20 cellular contexts compared by ENCODE assay signal in genomic region chr6:32146287-32146686, GRCh38. TPM values are rescaled to one million over a fixed set of nuclear protein-coding genes. Genes with fewer than 3 reads are reported as not detected.
DNase-seq lines count a peak whose midpoint lies in the region; TF ChIP-seq lines count a peak whose summit lies in the region.
"Had no signal": no experiment of that assay in that cellular context is flagged by ENCODE, and none has a peak within 500 bp of the region (broad histone marks: within the 10 kb centered on the region; RNA-seq: fewer than 3 reads in every experiment).

No MANE protein-coding gene starts in this region.

- peaks cover 3% of the 10 kb centered on the region for H3K36me3 Mint-ChIP-seq in mesothelial cell of epicardium
- peaks cover 2% of the 10 kb centered on the region for H3K36me3 Mint-ChIP-seq in activated CD4-positive, alpha-beta T cell treated with anti-CD3 and anti-CD28 coated beads, Interleukin-2, amount 10 ng/mL, durations not matched to agents 7 days and 5 days (ENCODE audit: low read depth)
- H3K36me3 Mint-ChIP-seq: activated naive CD4-positive, alpha-beta T cell treated with anti-CD3 and anti-CD28 coated beads, Interleukin-2, amount 10 ng/mL, durations not matched to agents 7 days and 5 days had no signal

- H3K4me3 Mint-ChIP-seq in mesothelial cell of epicardium, result no peak overlapping the region
- H3K4me3 Mint-ChIP-seq in activated CD4-positive, alpha-beta T cell treated with anti-CD3 and anti-CD28 coated beads, Interleukin-2, amount 10 ng/mL, durations not matched to agents 7 days and 5 days, result no peak overlapping the region
- H3K4me3 Mint-ChIP-seq: activated naive CD4-positive, alpha-beta T cell treated with anti-CD3 and anti-CD28 coated beads, Interleukin-2, amount 10 ng/mL, durations not matched to agents 7 days and 5 days had no signal

- no peak overlapping the region for H3K4me3 ChIP-seq in H7 (ENCODE audit: insufficient read depth, low read depth, low read length)
- H3K4me3 ChIP-seq: esophagus squamous epithelium, heart left ventricle, mucosa of descending colon, skin epidermis, testis had no signal

- no peak for TF ChIP-seq CTCF in mesothelial cell of epicardium (IDR thresholded peaks at IDR 0.05; ENCODE audit: unreplicated experiment)

- H3K36me3 ChIP-seq in H7 (replicated peaks; ENCODE audit: control insufficient read depth, insufficient read depth, low read length), result no peaks in the 10 kb centered on the region

- no peaks in the 10 kb centered on the region for H3K9me3 Mint-ChIP-seq in mesothelial cell of epicardium
- H3K9me3 Mint-ChIP-seq in activated CD4-positive, alpha-beta T cell treated with anti-CD3 and anti-CD28 coated beads, Interleukin-2, amount 10 ng/mL, durations not matched to agents 7 days and 5 days, result peaks cover 3% of the 10 kb centered on the region
- H3K9me3 Mint-ChIP-seq: activated naive CD4-positive, alpha-beta T cell treated with anti-CD3 and anti-CD28 coated beads, Interleukin-2, amount 10 ng/mL, durations not matched to agents 7 days and 5 days had no signal

- H3K27ac Mint-ChIP-seq in mesothelial cell of epicardium, result peak overlapping the region; percentile 62
- H3K27ac Mint-ChIP-seq in activated CD4-positive, alpha-beta T cell treated with anti-CD3 and anti-CD28 coated beads, Interleukin-2, amount 10 ng/mL, durations not matched to agents 7 days and 5 days, result no peak overlapping the region
- H3K27ac Mint-ChIP-seq: activated naive CD4-positive, alpha-beta T cell treated with anti-CD3 and anti-CD28 coated beads, Interleukin-2, amount 10 ng/mL, durations not matched to agents 7 days and 5 days had no signal

- POLR2A ChIA-PET in activated CD4-positive, alpha-beta T cell treated with anti-CD3 and anti-CD28 coated beads, Interleukin-2, amount 10 ng/mL, durations not matched to agents 7 days and 5 days (lab: Charles Lee), result no interaction called here

- H3K27me3 Mint-ChIP-seq in mesothelial cell of epicardium (ENCODE audit: low read depth), result peaks cover 5% of the 10 kb centered on the region
- peaks cover 51% of the 10 kb centered on the region for H3K27me3 Mint-ChIP-seq in activated CD4-positive, alpha-beta T cell treated with anti-CD3 and anti-CD28 coated beads, Interleukin-2, amount 10 ng/mL, durations not matched to agents 7 days and 5 days

- DNase-seq in H7 (peak; percentile 13), amniotic epithelial cell (ENCODE audit: low read depth) (peak; percentile 28), mesothelial cell of epicardium (ENCODE audit: low spot score in 2 of 2, unreplicated experiment in 2 of 2) (no peak), NCI-H1694 (lab: John Stamatoyannopoulos, UW) (no peak), dedifferentiated amniotic fluid mesenchymal stem cell (ENCODE audit: extremely low spot score) (no peak)
- DNase-seq in activated CD4-positive, alpha-beta T cell treated with anti-CD3 and anti-CD28 coated beads, Interleukin-2, amount 10 ng/mL, durations not matched to agents 7 days and 5 days, result no peak
- DNase-seq: activated CD4-positive, alpha-beta T cell treated with anti-CD3 and anti-CD28 coated beads, Interleukin-2, amount 50 U/mL, for 1 hour; activated naive CD4-positive, alpha-beta T cell treated with anti-CD3 and anti-CD28 coated beads, Interleukin-2, amount 10 ng/mL, durations not matched to agents 7 days and 5 days; COR-L47; esophagus squamous epithelium; heart left ventricle; Karpas-422; kidney glomerular epithelial cell; mucosa of descending colon; NCI-H1105; NCI-H82; stimulated activated CD4-positive, alpha-beta T cell treated with anti-CD3 and anti-CD28 coated beads, Interleukin-4, amount 100 ng/mL, for 4 hours; testis had no signal

- H3K27me3 ChIP-seq in H7 (ENCODE audit: control insufficient read depth, insufficient read depth, low read length), result peaks cover 30% of the 10 kb centered on the region
- H3K27me3 ChIP-seq: testis had no signal

- peaks cover 27% of the 10 kb centered on the region for H3K4me1 Mint-ChIP-seq in mesothelial cell of epicardium
- peaks cover 20% of the 10 kb centered on the region for H3K4me1 Mint-ChIP-seq in activated CD4-positive, alpha-beta T cell treated with anti-CD3 and anti-CD28 coated beads, Interleukin-2, amount 10 ng/mL, durations not matched to agents 7 days and 5 days

- CTCF ChIA-PET in activated CD4-positive, alpha-beta T cell treated with anti-CD3 and anti-CD28 coated beads, Interleukin-2, amount 10 ng/mL, durations not matched to agents 7 days and 5 days (lab: Charles Lee), result interaction anchor here (1.4 kb wide), 1 partner anchor 29 kb away, joined by 4 read pairs; no protein-coding TSS in a partner anchor

RNA-seq across cellular contexts. Expression of gene PRRT1, which starts 5.5 kb away (rescaled TPM):
- 0.14 TPM in 1 of 2 replicates, not detected in the other for total RNA-seq in H7 (2014; rRNA removed; shearing (Covaris generic))
- 3.0 to 4.5 TPM (median 3.4 TPM) in 3 replicates for total RNA-seq in mesothelial cell of epicardium
- total RNA-seq in activated CD4-positive, alpha-beta T cell treated with anti-CD3 and anti-CD28 coated beads, Interleukin-2, amount 10 ng/mL, durations not matched to agents 7 days and 5 days, result under 1 TPM; 0.17 to 0.23 TPM
- total RNA-seq: RPMI7951 had no signal

RNA-seq across cellular contexts. Expression of gene PPT2, which starts 7.7 kb away (rescaled TPM):
- total RNA-seq in H7 (2014; rRNA removed; shearing (Covaris generic)), result 24.7 and 25.5 TPM in 2 replicates
- 49.3 to 58.6 TPM (median 51.5 TPM) in 3 replicates for total RNA-seq in mesothelial cell of epicardium
- total RNA-seq in activated CD4-positive, alpha-beta T cell treated with anti-CD3 and anti-CD28 coated beads, Interleukin-2, amount 10 ng/mL, durations not matched to agents 7 days and 5 days, result 1 to 10 TPM; 8.3 to 9.2 TPM

RNA-seq across cellular contexts. Expression of gene FKBPL, which starts 16.2 kb away (rescaled TPM):
- 12.5 and 12.8 TPM in 2 replicates for total RNA-seq in H7 (2014; rRNA removed; shearing (Covaris generic))
- 5.4 to 6.0 TPM (median 6.0 TPM) in 3 replicates for total RNA-seq in mesothelial cell of epicardium
- 1 to 10 TPM; 6.6 to 7.8 TPM for total RNA-seq in activated CD4-positive, alpha-beta T cell treated with anti-CD3 and anti-CD28 coated beads, Interleukin-2, amount 10 ng/mL, durations not matched to agents 7 days and 5 days

RNA-seq across cellular contexts. Expression of gene EGFL8, which starts 18.1 kb away (rescaled TPM):
- total RNA-seq in H7 (2014; rRNA removed; shearing (Covaris generic)), result 4.3 and 5.9 TPM in 2 replicates
- total RNA-seq in mesothelial cell of epicardium, result 45.7 to 48.3 TPM (median 45.7 TPM) in 3 replicates
- 1 to 10 TPM; 6.0 to 8.6 TPM for total RNA-seq in activated CD4-positive, alpha-beta T cell treated with anti-CD3 and anti-CD28 coated beads, Interleukin-2, amount 10 ng/mL, durations not matched to agents 7 days and 5 days

RNA-seq across cellular contexts. Expression of gene ATF6B, which starts 18.2 kb away (rescaled TPM):
- total RNA-seq in H7 (2014; rRNA removed; shearing (Covaris generic)), result 25.1 and 26.2 TPM in 2 replicates
- 95.8 to 99.8 TPM (median 96.3 TPM) in 3 replicates for total RNA-seq in mesothelial cell of epicardium
- total RNA-seq in activated CD4-positive, alpha-beta T cell treated with anti-CD3 and anti-CD28 coated beads, Interleukin-2, amount 10 ng/mL, durations not matched to agents 7 days and 5 days, result 100 to 1,000 TPM; 141 to 142 TPM

Comparison
In these comparisons a context has a peak if more than half of its experiments do, and no peak if none do; other contexts are left out.
1. DNase-seq: peak in H7 (single experiment) and amniotic epithelial cell (single experiment); none in mesothelial cell of epicardium (0 of 2), NCI-H1694 (single experiment), dedifferentiated amniotic fluid mesenchymal stem cell (single experiment) and activated CD4-positive, alpha-beta T cell treated with anti-CD3 and anti-CD28 coated beads, Interleukin-2, amount 10 ng/mL, durations not matched to agents 7 days and 5 days (single experiment).